ENCODE assay signal across 8 cellular contexts in genomic region chr17:79065105-79065670, GRCh38. TPM values are rescaled to one million over a fixed set of nuclear protein-coding genes. Genes with fewer than 3 reads are reported as not detected.
DNase-seq lines count a peak whose midpoint lies in the region; ATAC-seq lines count a peak whose summit lies in the region.

No MANE protein-coding gene starts in this region.

- no peaks in the 10 kb centered on the region for H3K27me3 ChIP-seq in right cardiac atrium (ENCODE audit: control insufficient read depth, insufficient read depth)

- 40% methylated on average over 10 of the region's 10 CpGs for WGBS in right cardiac atrium

- H3K4me3 ChIP-seq in right cardiac atrium (ENCODE audit: low read length): no peak overlapping the region

- peaks cover 6% of the 10 kb centered on the region for H3K27me3 Mint-ChIP-seq in activated naive CD4-positive, alpha-beta T cell treated with anti-CD3 and anti-CD28 coated beads, Interleukin-2, amount 10 ng/mL, durations not matched to agents 7 days and 5 days

- no peaks in the 10 kb centered on the region for H3K9me3 ChIP-seq in right cardiac atrium (ENCODE audit: control insufficient read depth, low read length)

- DNase-seq in activated CD4-positive, alpha-beta T cell treated with anti-CD3 and anti-CD28 coated beads for 24 hours (ENCODE audit: low read depth in 2 of 2): peak; percentile 42 to 51
- DNase-seq in activated CD4-positive, alpha-beta T cell treated with anti-CD3 and anti-CD28 coated beads for 1 hour: no peak
- DNase-seq in OCI-M1 (lab: John Stamatoyannopoulos, UW) (peak; percentile 48), right cardiac atrium (peak in 1 of 3 donors; percentile 62), A172 (ENCODE audit: low spot score) (no peak)
- peak; percentile 74 for DNase-seq in activated naive CD4-positive, alpha-beta T cell treated with anti-CD3 and anti-CD28 coated beads, Interleukin-2, amount 10 ng/mL, durations not matched to agents 7 days and 5 days
- DNase-seq in stimulated activated CD4-positive, alpha-beta T cell treated with anti-CD3 and anti-CD28 coated beads, Interleukin-2, amount 100 ng/mL, for 24 hours: peak; percentile 62 to 67

- no peak overlapping the region for H3K4me3 Mint-ChIP-seq in activated naive CD4-positive, alpha-beta T cell treated with anti-CD3 and anti-CD28 coated beads, Interleukin-2, amount 10 ng/mL, durations not matched to agents 7 days and 5 days

- no peaks in the 10 kb centered on the region for H3K36me3 Mint-ChIP-seq in activated naive CD4-positive, alpha-beta T cell treated with anti-CD3 and anti-CD28 coated beads, Interleukin-2, amount 10 ng/mL, durations not matched to agents 7 days and 5 days

- H3K4me1 ChIP-seq in right cardiac atrium (ENCODE audit: control insufficient read depth, insufficient read depth, low read length): no peaks in the 10 kb centered on the region

- ATAC-seq in right cardiac atrium: peak; percentile 55 to 73
- no peak for ATAC-seq in HG02870 (IDR thresholded peaks at IDR 0.05; ENCODE audit: unreplicated experiment)

- H3K27ac Mint-ChIP-seq in activated naive CD4-positive, alpha-beta T cell treated with anti-CD3 and anti-CD28 coated beads, Interleukin-2, amount 10 ng/mL, durations not matched to agents 7 days and 5 days: no peak overlapping the region

- intact Hi-C loops in right cardiac atrium (cut with DNase I): no loop called here

- H3K9me3 Mint-ChIP-seq in activated naive CD4-positive, alpha-beta T cell treated with anti-CD3 and anti-CD28 coated beads, Interleukin-2, amount 10 ng/mL, durations not matched to agents 7 days and 5 days: no peaks in the 10 kb centered on the region

- peaks cover 4% of the 10 kb centered on the region for H3K4me1 Mint-ChIP-seq in activated naive CD4-positive, alpha-beta T cell treated with anti-CD3 and anti-CD28 coated beads, Interleukin-2, amount 10 ng/mL, durations not matched to agents 7 days and 5 days

- CTCF ChIA-PET in activated naive CD4-positive, alpha-beta T cell treated with anti-CD3 and anti-CD28 coated beads, Interleukin-2, amount 10 ng/mL, durations not matched to agents 7 days and 5 days (lab: Charles Lee): interaction anchor here (0.6 to 1.9 kb wide), 7 partner anchors 9 to 328 kb away, joined by 3 to 17 read pairs (median 3); partner anchors contain the start of gene ENGASE

- H3K27ac ChIP-seq in right cardiac atrium (ENCODE audit: low read length): no peak overlapping the region

RNA-seq across cellular contexts. Expression of gene ENGASE, which starts 9.4 kb away (rescaled TPM):
- total RNA-seq in right cardiac atrium: 10 to 100 TPM; 35.6 to 48.0 (median 42.3) TPM
- 25.4 TPM for polyA plus RNA-seq in right cardiac atrium
- 8.8 and 9.1 TPM in 2 replicates for total RNA-seq in A172 (2014; rRNA removed; shearing (Covaris generic))

RNA-seq across cellular contexts. Expression of gene C1QTNF1, which starts 41.2 kb away (rescaled TPM):
- total RNA-seq in right cardiac atrium: 100 to 1,000 TPM; 232 to 655 (median 355) TPM
- polyA plus RNA-seq in right cardiac atrium: 286 TPM
- total RNA-seq in A172 (2014; rRNA removed; shearing (Covaris generic)): 6.5 and 11.8 TPM in 2 replicates

RNA-seq across cellular contexts. Expression of gene CANT1, which starts 55.6 kb away (rescaled TPM):
- total RNA-seq in right cardiac atrium: 10 to 100 TPM; 28.1 to 38.8 (median 33.3) TPM
- 13.6 TPM for polyA plus RNA-seq in right cardiac atrium
- total RNA-seq in A172 (2014; rRNA removed; shearing (Covaris generic)): 81.4 and 90.1 TPM in 2 replicates

Comparison
In these comparisons a context has a peak if more than half of its experiments do, and no peak if none do; other contexts are left out.
1. DNase-seq: peak in activated CD4-positive, alpha-beta T cell treated with anti-CD3 and anti-CD28 coated beads for 24 hours (2 of 2), OCI-M1 (single experiment), activated naive CD4-positive, alpha-beta T cell treated with anti-CD3 and anti-CD28 coated beads, Interleukin-2, amount 10 ng/mL, durations not matched to agents 7 days and 5 days (single experiment) and stimulated activated CD4-positive, alpha-beta T cell treated with anti-CD3 and anti-CD28 coated beads, Interleukin-2, amount 100 ng/mL, for 24 hours (2 of 2); none in activated CD4-positive, alpha-beta T cell treated with anti-CD3 and anti-CD28 coated beads for 1 hour (single experiment) and A172 (single experiment).
2. RNA of gene C1QTNF1, which starts 41.2 kb away (total RNA-seq): 232 to 655 TPM in right cardiac atrium; 6.5 to 11.8 TPM in A172; every median in the first group is over 10 times any median in the second.